28 cellular contexts compared by ENCODE assay signal in genomic region chr14:41662780-41663477, GRCh38. TPM values are rescaled to one million over a fixed set of nuclear protein-coding genes. Genes with fewer than 3 reads are reported as not detected.
DNase-seq lines count a peak whose midpoint lies in the region; ATAC-seq, FAIRE-seq and TF ChIP-seq lines count a peak whose summit lies in the region.
"Had no signal": no experiment of that assay in that cellular context is flagged by ENCODE, and none has a peak within 500 bp of the region (broad histone marks: within the 10 kb centered on the region; RNA-seq: fewer than 3 reads in every experiment).

No MANE protein-coding gene starts in this region.

- H4K91ac ChIP-seq in mesenchymal stem cell (ENCODE audit: low read length), result no peak overlapping the region
- no peak overlapping the region for H4K91ac ChIP-seq in trophoblast cell (ENCODE audit: low read depth, low read length)

- H3K18ac ChIP-seq in mesenchymal stem cell (ENCODE audit: low read depth in 1 of 2, low read length in 2 of 2) (no peak overlapping the region), trophoblast cell (ENCODE audit: low read length) (no peak overlapping the region)

- H2AFZ ChIP-seq in HepG2 (ENCODE audit: low read length) (no peak overlapping the region), mesenchymal stem cell (ENCODE audit: low read depth, low read length) (no peak overlapping the region), trophoblast cell (ENCODE audit: insufficient read depth, low read length, poor library complexity) (no peak overlapping the region)
- H2AFZ ChIP-seq: GM23338 had no signal

- no peak for TF ChIP-seq CTCF in HepG2 (CRISPR knock-in tag; IDR thresholded peaks at IDR 0.05)
- TF ChIP-seq CTCF in right lobe of liver (IDR thresholded peaks at IDR 0.05), result no peak
- no peak for TF ChIP-seq CTCF in dorsolateral prefrontal cortex (IDR thresholded peaks at IDR 0.05 in 54 of 56, conservative IDR thresholded peaks at IDR 0.05 in 2 of 56; ENCODE audit: low read depth in 1 of 56, partially characterized antibody in 56 of 56)

- peak overlapping the region; percentile 91 for H2AK5ac ChIP-seq in mesenchymal stem cell (ENCODE audit: low read length, severe bottlenecking)
- H2AK5ac ChIP-seq in trophoblast cell (ENCODE audit: low read length), result no peak overlapping the region

- in situ Hi-C loops in HepG2 (cut with HindIII; ENCODE audit: extremely low pct_ligation_motif_present, low pct_unique_long_range_greater_than_20kb), result no loop called here

- H3K27ac ChIP-seq in HepG2 (ENCODE audit: extremely low read length, insufficient read depth, low read length) (peak overlapping the region; percentile 20), right lobe of liver (no peak overlapping the region), mesenchymal stem cell (ENCODE audit: low read length, poor library complexity, severe bottlenecking) (peak overlapping the region; percentile 72), trophoblast cell (ENCODE audit: low read depth, low read length) (no peak overlapping the region), dorsolateral prefrontal cortex (no peak overlapping the region)
- H3K27ac ChIP-seq: A549, HL-60 had no signal

- intact Hi-C loops in HepG2 (cut with micrococcal nuclease; ENCODE audit: unreplicated experiment) (no loop called here), right lobe of liver (cut with DNase I) (no loop called here), dorsolateral prefrontal cortex (cut with DNase I) (no loop called here)

- TF ChIP-seq RAD21 in HepG2 (CRISPR knock-in tag; IDR thresholded peaks at IDR 0.05), result no peak

- H2BK120ac ChIP-seq in mesenchymal stem cell (ENCODE audit: low read depth, low read length), result no peak overlapping the region
- no peak overlapping the region for H2BK120ac ChIP-seq in trophoblast cell (ENCODE audit: insufficient read depth, low read length, poor library complexity)

- DNase-seq in HepG2 (ENCODE audit: low spot score) (peak; percentile 73), right lobe of liver (no peak), amniotic epithelial cell (ENCODE audit: low read depth) (peak; percentile 3), mesenchymal stem cell (no peak), trophoblast cell (no peak), dorsolateral prefrontal cortex (no peak)
- no peak for DNase-seq in activated T-cell treated with anti-CD3 and anti-CD28 coated beads, Interleukin-2, amount 50 U/mL, for 48 hours
- DNase-seq: C1 segment of cervical spinal cord; CD4-positive, alpha-beta memory T cell; COR-L47; DMS79 treated with DMSO at 0.1 percent for 48 hours; GF-D8; H9; HFFc6; Karpas-422; NCI-H1092 treated with DMSO at 0.1 percent for 48 hours; NCI-H1436 treated with DMSO at 0.1 percent for 48 hours; NCI-H187 treated with DMSO at 0.1 percent for 48 hours; NCI-H524; NCI-H774; OCI-M1; SK-N-SH had no signal

- WGBS in HepG2 (ENCODE audit: low lambda C conversion rate), result 2% methylated on average over 3 of the region's 3 CpGs
- 20% methylated on average over 3 of the region's 3 CpGs for WGBS in right lobe of liver (ENCODE audit: insufficient coverage, low coverage, low lambda C conversion rate, missing lambda C conversion rate)
- 83% methylated on average over 3 of the region's 3 CpGs for WGBS in mesenchymal stem cell
- WGBS in trophoblast cell (ENCODE audit: extremely low coverage, insufficient coverage, insufficient read length), result no CpG with 5 or more reads among the region's 3 CpGs

- H3K4me2 ChIP-seq in HepG2 (ENCODE audit: low read depth, low read length) (peak overlapping the region; percentile 5), mesenchymal stem cell (ENCODE audit: low read length, poor library complexity, severe bottlenecking) (no peak overlapping the region), trophoblast cell (ENCODE audit: low read length) (no peak overlapping the region)
- H3K4me2 ChIP-seq: A549, GM23338, SK-N-SH had no signal

- no peaks in the 10 kb centered on the region for H3K27me3 ChIP-seq in HepG2 (ENCODE audit: control insufficient read depth in 1 of 2, insufficient read depth in 2 of 2, low read length in 2 of 2)
- no peaks in the 10 kb centered on the region for H3K27me3 ChIP-seq in right lobe of liver
- H3K27me3 ChIP-seq in mesenchymal stem cell (ENCODE audit: control insufficient read depth in 1 of 2, insufficient read depth in 1 of 2, low read length in 2 of 2), result no peaks in the 10 kb centered on the region
- no peaks in the 10 kb centered on the region for H3K27me3 ChIP-seq in trophoblast cell (ENCODE audit: insufficient read depth, low read length)
- H3K27me3 ChIP-seq in dorsolateral prefrontal cortex, result no peaks in the 10 kb centered on the region

- POLR2A ChIA-PET in HepG2 (lab: Yijun Ruan, JAX), result no interaction called here

- CTCF ChIA-PET in HepG2 (lab: Yijun Ruan, JAX; ENCODE audit: low intra/inter-chr PET ratio, low total read pairs), result no interaction called here

- peak in 1 of 2 experiments; percentile 68; a peak in 2 of 4 replicates for TF ChIP-seq EP300 in HepG2 (IDR thresholded peaks at IDR 0.05; ENCODE audit: low read depth in 2 of 2, low read length in 2 of 2)
- no peak for TF ChIP-seq EP300 in HepG2 (CRISPR knock-in tag; IDR thresholded peaks at IDR 0.05; ENCODE audit: borderline replicate concordance)

- H2BK15ac ChIP-seq in mesenchymal stem cell (ENCODE audit: low read depth, poor library complexity, severe bottlenecking), result no peak overlapping the region

- H3K9me3 ChIP-seq in HepG2 (ENCODE audit: low read length), result peaks cover 34% of the 10 kb centered on the region
- H3K9me3 ChIP-seq in right lobe of liver, result no peaks in the 10 kb centered on the region
- H3K9me3 ChIP-seq in mesenchymal stem cell (ENCODE audit: control insufficient read depth, low read length), result no peaks in the 10 kb centered on the region
- no peaks in the 10 kb centered on the region for H3K9me3 ChIP-seq in trophoblast cell (ENCODE audit: insufficient read depth, low read depth, low read length)
- H3K9me3 ChIP-seq: A549, SK-N-SH had no signal

- H2BK5ac ChIP-seq in mesenchymal stem cell (ENCODE audit: low read depth, low read length, poor library complexity, severe bottlenecking) (no peak overlapping the region), trophoblast cell (ENCODE audit: low read depth, low read length, poor library complexity) (no peak overlapping the region)

- H2BK12ac ChIP-seq in mesenchymal stem cell (ENCODE audit: low read length in 2 of 2), result no peak overlapping the region
- no peak overlapping the region for H2BK12ac ChIP-seq in trophoblast cell (ENCODE audit: low read length)

- H3K9ac ChIP-seq in HepG2 (ENCODE audit: insufficient read depth, low read depth, low read length) (no peak overlapping the region), mesenchymal stem cell (ENCODE audit: low read length) (no peak overlapping the region), trophoblast cell (ENCODE audit: low read length) (no peak overlapping the region)
- H3K9ac ChIP-seq: SK-N-SH had no signal

- H3K4ac ChIP-seq in mesenchymal stem cell (ENCODE audit: low read depth in 1 of 2, low read length in 2 of 2), result no peak overlapping the region
- no peak overlapping the region for H3K4ac ChIP-seq in trophoblast cell (ENCODE audit: low read depth, low read length)

- H3K4me1 ChIP-seq in HepG2 (ENCODE audit: insufficient read depth, low read length) (peaks cover 22% of the 10 kb centered on the region), right lobe of liver (no peaks in the 10 kb centered on the region), mesenchymal stem cell (ENCODE audit: control insufficient read depth, insufficient read depth, low read depth, low read length) (no peaks in the 10 kb centered on the region), trophoblast cell (ENCODE audit: control insufficient read depth in 1 of 2, insufficient read depth in 2 of 2, low read length in 2 of 2) (no peaks in the 10 kb centered on the region)
- H3K4me1 ChIP-seq: A549 had no signal

- BruUV-seq in HepG2 (replicated peaks; lab: Mats Ljungman, UMichigan), result no TSS peak

- no peaks in the 10 kb centered on the region for H3K36me3 ChIP-seq in HepG2 (replicated peaks in 1 of 2; ENCODE audit: control insufficient read depth in 1 of 2, insufficient read depth in 2 of 2, low read length in 2 of 2)
- H3K36me3 ChIP-seq in right lobe of liver, result no peaks in the 10 kb centered on the region
- H3K36me3 ChIP-seq in mesenchymal stem cell (ENCODE audit: control insufficient read depth in 1 of 2, insufficient read depth in 2 of 2, low read depth in 1 of 2, low read length in 2 of 2), result no peaks in the 10 kb centered on the region
- no peaks in the 10 kb centered on the region for H3K36me3 ChIP-seq in trophoblast cell (ENCODE audit: control insufficient read depth in 1 of 2, insufficient read depth in 2 of 2, low read length in 2 of 2)

- H3K79me1 ChIP-seq in mesenchymal stem cell (replicated peaks; ENCODE audit: low read length, poor library complexity, severe bottlenecking) (no peaks in the 10 kb centered on the region), trophoblast cell (ENCODE audit: low read length) (no peaks in the 10 kb centered on the region)

- no peak overlapping the region for H4K8ac ChIP-seq in mesenchymal stem cell (ENCODE audit: low read length)
- H4K8ac ChIP-seq in trophoblast cell (ENCODE audit: low read depth, low read length), result no peak overlapping the region

- H3K4me3 ChIP-seq in HepG2 (replicated peaks in 1 of 3; ENCODE audit: insufficient read depth in 1 of 3, low read depth in 2 of 3, low read length in 3 of 3), result no peak overlapping the region
- H3K4me3 ChIP-seq in right lobe of liver, result no peak overlapping the region
- H3K4me3 ChIP-seq in mesenchymal stem cell (ENCODE audit: insufficient read depth in 1 of 2, low read depth in 1 of 2, low read length in 2 of 2), result no peak overlapping the region
- H3K4me3 ChIP-seq in trophoblast cell (ENCODE audit: low read depth, low read length), result no peak overlapping the region
- no peak overlapping the region for H3K4me3 ChIP-seq in dorsolateral prefrontal cortex
- H3K4me3 ChIP-seq: A549, GM23338 had no signal

- peak; percentile 51 for FAIRE-seq in HepG2 (lab: Jason Lieb, UNC)
- FAIRE-seq: A549, GM12891, RCC 7860 had no signal

- H3K23ac ChIP-seq in mesenchymal stem cell (ENCODE audit: low read length in 2 of 2), result no peak overlapping the region
- H3K23ac ChIP-seq in trophoblast cell (ENCODE audit: low read length), result no peak overlapping the region

- H3K79me2 ChIP-seq in HepG2 (ENCODE audit: insufficient read depth, low read length), result no peaks in the 10 kb centered on the region
- H3K79me2 ChIP-seq in trophoblast cell (ENCODE audit: control insufficient read depth, insufficient read depth, low read length, poor library complexity), result no peaks in the 10 kb centered on the region

- ATAC-seq in HepG2 (peak; percentile 100), right lobe of liver (no peak), HG03039 (IDR thresholded peaks at IDR 0.05; ENCODE audit: unreplicated experiment) (no peak)
- ATAC-seq: A549, GM23338 had no signal

- H3K14ac ChIP-seq in mesenchymal stem cell (ENCODE audit: low read length in 2 of 2) (no peak overlapping the region), trophoblast cell (ENCODE audit: low read length) (no peak overlapping the region)

- H4K20me1 ChIP-seq in HepG2 (ENCODE audit: insufficient read depth, low read length), result no peaks in the 10 kb centered on the region

- no peak overlapping the region for H4K12ac ChIP-seq in trophoblast cell (ENCODE audit: low read depth, low read length)

- TF ChIP-seq POLR2A in HepG2 (IDR thresholded peaks at IDR 0.05; ENCODE audit: insufficient read depth in 1 of 2, low read depth in 2 of 2, low read length in 2 of 2) (no peak), right lobe of liver (IDR thresholded peaks at IDR 0.05) (no peak)

RNA-seq across cellular contexts. Expression of gene LRFN5, which starts 56.3 kb away (rescaled TPM):
- not detected in 2 replicates for total RNA-seq in HepG2 (2016; rRNA removed; fragmentation: Illumina TruSeq; extraction: Trizol)
- not detected in 2 replicates for total RNA-seq in HepG2 (2016; cell fraction: cytosol; rRNA removed; fragmentation: Illumina TruSeq; extraction: Trizol; ENCODE audit: low read depth)
- total RNA-seq in HepG2 (2016; cell fraction: insoluble cytoplasmic fraction; rRNA removed; fragmentation: Illumina TruSeq; extraction: Trizol), result not detected in 2 replicates
- total RNA-seq in HepG2 (2016; cell fraction: membrane; rRNA removed; fragmentation: Illumina TruSeq; extraction: Trizol), result not detected in 2 replicates
- not detected in 2 replicates for total RNA-seq in HepG2 (2016; cell fraction: nucleus; rRNA removed; fragmentation: Illumina TruSeq; extraction: Trizol)
- polyA plus RNA-seq in HepG2 (2011; rRNA removed), result not detected in 2 replicates
- not detected in 2 replicates for polyA plus RNA-seq in HepG2 (2011; cell fraction: cytosol; rRNA removed)
- polyA plus RNA-seq in HepG2 (2011; cell fraction: nucleus; rRNA removed), result not detected in 2 replicates
- not detected in 2 replicates for polyA plus RNA-seq in HepG2 (2012)
- polyA plus RNA-seq in HepG2 (2016; cell fraction: cytosol; fragmentation: Illumina TruSeq; extraction: Trizol; ENCODE audit: low read depth), result not detected in 2 replicates
- polyA plus RNA-seq in HepG2 (2016; cell fraction: insoluble cytoplasmic fraction; fragmentation: Illumina TruSeq; extraction: Trizol; ENCODE audit: low read depth), result not detected in 2 replicates
- not detected in 2 replicates for polyA plus RNA-seq in HepG2 (2016; cell fraction: membrane; fragmentation: Illumina TruSeq; extraction: Trizol; ENCODE audit: low read depth)
- polyA plus RNA-seq in HepG2 (2016; cell fraction: nucleus; fragmentation: Illumina TruSeq; extraction: Trizol; ENCODE audit: insufficient read depth, low read depth), result not detected in 2 replicates
- polyA minus RNA-seq in HepG2 (2011; rRNA and poly(A)+ RNA removed; ENCODE audit: low replicate concordance), result not detected in 2 replicates
- not detected in 2 replicates for polyA minus RNA-seq in HepG2 (2011; cell fraction: cytosol; rRNA and poly(A)+ RNA removed)
- not detected in 2 replicates for polyA minus RNA-seq in HepG2 (2011; cell fraction: nucleus; rRNA and poly(A)+ RNA removed)
- total RNA-seq in right lobe of liver, result not detected
- polyA plus RNA-seq in mesenchymal stem cell (2013, experiment 1 of 2), result 2.8 TPM
- polyA plus RNA-seq in mesenchymal stem cell (2013, experiment 2 of 2), result 2.8 TPM
- polyA plus RNA-seq in trophoblast cell (2013), result 6.6 and 6.9 TPM in 2 replicates
- total RNA-seq in dorsolateral prefrontal cortex, result 100 to 1,000 TPM in 1 of 120 experiments, 10 to 100 TPM in 119; 16.9 to 115 (median 56.0) TPM
- total RNA-seq: CD4-positive, alpha-beta memory T cell; HFFc6 had no signal
- polyA plus RNA-seq: A549; CD4-positive, alpha-beta memory T cell; SK-N-SH had no signal

Comparison
In these comparisons a context has a peak if more than half of its experiments do, and no peak if none do; other contexts are left out.
1. DNase-seq: peak in HepG2 (single experiment) and amniotic epithelial cell (single experiment); none in right lobe of liver (0 of 3), mesenchymal stem cell (single experiment), trophoblast cell (0 of 2), dorsolateral prefrontal cortex (0 of 10) and activated T-cell treated with anti-CD3 and anti-CD28 coated beads, Interleukin-2, amount 50 U/mL, for 48 hours (0 of 2).
2. H3K27ac ChIP-seq: peak in HepG2 (single experiment) and mesenchymal stem cell (single experiment); none in right lobe of liver (0 of 3), trophoblast cell (single experiment) and dorsolateral prefrontal cortex (0 of 59).
3. RNA of gene LRFN5, which starts 56.3 kb away (total RNA-seq): 16.9 to 115 TPM in dorsolateral prefrontal cortex; not detected in HepG2 and not detected in right lobe of liver; every median in the first group is over 10 times any median in the second.